In the genomic region with DNA sequence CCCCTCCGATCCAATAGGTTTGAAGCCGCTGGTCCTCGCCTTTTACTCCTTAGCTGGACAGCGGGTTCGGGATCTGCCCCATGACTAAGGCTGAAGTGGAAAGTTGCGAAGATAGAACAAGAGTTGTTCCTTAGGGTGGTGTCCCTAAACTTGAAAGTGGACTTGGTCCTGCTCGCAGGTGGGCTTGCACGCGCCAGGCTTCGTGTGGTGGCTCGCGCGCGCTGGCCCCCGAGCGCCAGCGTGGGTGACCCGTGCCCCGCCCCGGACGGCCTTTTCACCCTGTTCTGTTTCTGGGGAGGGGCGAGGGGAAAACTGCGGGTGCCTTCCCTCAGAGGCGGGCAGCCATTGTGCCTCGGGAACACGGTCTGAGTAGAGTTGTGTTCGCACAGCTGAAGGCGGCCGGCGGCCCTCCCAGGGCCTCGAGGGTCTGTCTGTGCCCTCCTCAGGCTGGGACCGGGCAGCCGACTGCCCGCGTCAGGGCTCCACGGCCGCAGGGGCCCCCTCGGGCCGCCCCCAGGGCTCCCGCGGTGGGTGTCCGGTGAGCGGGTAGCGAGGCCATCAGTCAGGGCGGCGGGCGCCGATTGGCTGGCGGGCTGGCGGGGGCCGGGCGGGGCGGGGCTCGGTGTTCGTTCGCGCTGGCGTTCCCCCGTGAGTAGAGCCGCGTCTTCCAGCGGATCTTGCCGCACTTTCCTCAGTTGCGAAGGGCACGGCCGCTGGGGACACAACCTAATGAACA, we compare ENCODE assay signal across 1 cellular context.
TF ChIP-seq lines count a peak whose summit lies in the region.

No MANE protein-coding gene starts in this region.

TF ChIP-seq in HepG2, 621 proteins besides CTCF, POLR2A, EP300 and RAD21 (continued from another document and continues in another):
- TF ChIP-seq, protein P1, sequence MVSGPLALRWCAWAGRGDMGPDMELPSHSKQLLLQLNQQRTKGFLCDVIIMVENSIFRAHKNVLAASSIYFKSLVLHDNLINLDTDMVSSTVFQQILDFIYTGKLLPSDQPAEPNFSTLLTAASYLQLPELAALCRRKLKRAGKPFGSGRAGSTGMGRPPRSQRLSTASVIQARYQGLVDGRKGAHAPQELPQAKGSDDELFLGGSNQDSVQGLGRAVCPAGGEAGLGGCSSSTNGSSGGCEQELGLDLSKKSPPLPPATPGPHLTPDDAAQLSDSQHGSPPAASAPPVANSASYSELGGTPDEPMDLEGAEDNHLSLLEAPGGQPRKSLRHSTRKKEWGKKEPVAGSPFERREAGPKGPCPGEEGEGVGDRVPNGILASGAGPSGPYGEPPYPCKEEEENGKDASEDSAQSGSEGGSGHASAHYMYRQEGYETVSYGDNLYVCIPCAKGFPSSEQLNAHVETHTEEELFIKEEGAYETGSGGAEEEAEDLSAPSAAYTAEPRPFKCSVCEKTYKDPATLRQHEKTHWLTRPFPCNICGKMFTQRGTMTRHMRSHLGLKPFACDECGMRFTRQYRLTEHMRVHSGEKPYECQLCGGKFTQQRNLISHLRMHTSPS (CRISPR knock-in tag; IDR thresholded peaks at IDR 0.05; ENCODE audit: low read depth), result peak; percentile 79
- peak; percentile 97 for TF ChIP-seq RBFOX2 (IDR thresholded peaks at IDR 0.05; ENCODE audit: low read depth, low read length)
- peak; percentile 70; the same call in 1 of the 2 replicates for TF ChIP-seq ZBTB2 (CRISPR knock-in tag; IDR thresholded peaks at IDR 0.05; ENCODE audit: low read depth)
- peak; percentile 85; the same call in 1 of the 2 replicates for TF ChIP-seq ZNF784 (CRISPR knock-in tag; IDR thresholded peaks at IDR 0.05; ENCODE audit: borderline replicate concordance)
- no peak for TF ChIP-seq BCLAF1 (IDR thresholded peaks at IDR 0.05)
- no peak; the same call in 1 of the 2 replicates for TF ChIP-seq ZNF773 (CRISPR knock-in tag; IDR thresholded peaks at IDR 0.05; ENCODE audit: borderline replicate concordance)
- 0 out of 2 replicates have a peak, but pooled peaks have one; percentile 61 for TF ChIP-seq ZNF383 (CRISPR knock-in tag; IDR thresholded peaks at IDR 0.05; ENCODE audit: borderline replicate concordance)
- peak; percentile 14; the same call in 1 of the 2 replicates for TF ChIP-seq HOMEZ (CRISPR knock-in tag; IDR thresholded peaks at IDR 0.05; ENCODE audit: low read depth)
- no peak for TF ChIP-seq HNRNPK (IDR thresholded peaks at IDR 0.05; ENCODE audit: low read depth, low read length, poor library complexity, severe bottlenecking)
- peak; percentile 66; the same call in 1 of the 2 replicates for TF ChIP-seq ARNT2 (CRISPR knock-in tag; IDR thresholded peaks at IDR 0.05; ENCODE audit: low read depth)
- TF ChIP-seq ZFY (CRISPR knock-in tag; IDR thresholded peaks at IDR 0.05), result peak; percentile 79
- TF ChIP-seq, protein P2, sequence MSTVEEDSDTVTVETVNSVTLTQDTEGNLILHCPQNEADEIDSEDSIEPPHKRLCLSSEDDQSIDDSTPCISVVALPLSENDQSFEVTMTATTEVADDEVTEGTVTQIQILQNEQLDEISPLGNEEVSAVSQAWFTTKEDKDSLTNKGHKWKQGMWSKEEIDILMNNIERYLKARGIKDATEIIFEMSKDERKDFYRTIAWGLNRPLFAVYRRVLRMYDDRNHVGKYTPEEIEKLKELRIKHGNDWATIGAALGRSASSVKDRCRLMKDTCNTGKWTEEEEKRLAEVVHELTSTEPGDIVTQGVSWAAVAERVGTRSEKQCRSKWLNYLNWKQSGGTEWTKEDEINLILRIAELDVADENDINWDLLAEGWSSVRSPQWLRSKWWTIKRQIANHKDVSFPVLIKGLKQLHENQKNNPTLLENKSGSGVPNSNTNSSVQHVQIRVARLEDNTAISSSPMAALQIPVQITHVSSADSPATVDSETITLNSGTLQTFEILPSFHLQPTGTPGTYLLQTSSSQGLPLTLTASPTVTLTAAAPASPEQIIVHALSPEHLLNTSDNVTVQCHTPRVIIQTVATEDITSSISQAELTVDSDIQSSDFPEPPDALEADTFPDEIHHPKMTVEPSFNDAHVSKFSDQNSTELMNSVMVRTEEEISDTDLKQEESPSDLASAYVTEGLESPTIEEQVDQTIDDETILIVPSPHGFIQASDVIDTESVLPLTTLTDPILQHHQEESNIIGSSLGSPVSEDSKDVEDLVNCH (CRISPR knock-in tag; IDR thresholded peaks at IDR 0.05), result no peak
- peak; percentile 74; the same call in 1 of the 2 replicates for TF ChIP-seq PBX3 (CRISPR knock-in tag; IDR thresholded peaks at IDR 0.05; ENCODE audit: borderline replicate concordance)
- TF ChIP-seq RBM22 (optimal IDR thresholded peaks at IDR 0.05; ENCODE audit: low read length), result peak; percentile 98
- TF ChIP-seq ARID4A (CRISPR knock-in tag; IDR thresholded peaks at IDR 0.05; ENCODE audit: borderline replicate concordance), result no peak
- TF ChIP-seq GLI4 (CRISPR knock-in tag; IDR thresholded peaks at IDR 0.05; ENCODE audit: borderline replicate concordance), result peak; percentile 77; the same call in 1 of the 2 replicates
- TF ChIP-seq SOX6 (IDR thresholded peaks at IDR 0.05), result no peak
- TF ChIP-seq SOX6 (CRISPR knock-in tag; IDR thresholded peaks at IDR 0.05), result 0 out of 2 replicates have a peak, but pooled peaks have one; percentile 57
- 0 out of 2 replicates have a peak, but pooled peaks have one; percentile 27 for TF ChIP-seq ESRRA (CRISPR knock-in tag; IDR thresholded peaks at IDR 0.05; ENCODE audit: low read depth)
- peak; percentile 52; the same call in 1 of the 2 replicates for TF ChIP-seq MYNN (CRISPR knock-in tag; IDR thresholded peaks at IDR 0.05; ENCODE audit: low read depth)
- TF ChIP-seq, protein P3, sequence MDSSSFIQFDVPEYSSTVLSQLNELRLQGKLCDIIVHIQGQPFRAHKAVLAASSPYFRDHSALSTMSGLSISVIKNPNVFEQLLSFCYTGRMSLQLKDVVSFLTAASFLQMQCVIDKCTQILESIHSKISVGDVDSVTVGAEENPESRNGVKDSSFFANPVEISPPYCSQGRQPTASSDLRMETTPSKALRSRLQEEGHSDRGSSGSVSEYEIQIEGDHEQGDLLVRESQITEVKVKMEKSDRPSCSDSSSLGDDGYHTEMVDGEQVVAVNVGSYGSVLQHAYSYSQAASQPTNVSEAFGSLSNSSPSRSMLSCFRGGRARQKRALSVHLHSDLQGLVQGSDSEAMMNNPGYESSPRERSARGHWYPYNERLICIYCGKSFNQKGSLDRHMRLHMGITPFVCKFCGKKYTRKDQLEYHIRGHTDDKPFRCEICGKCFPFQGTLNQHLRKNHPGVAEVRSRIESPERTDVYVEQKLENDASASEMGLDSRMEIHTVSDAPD (CRISPR knock-in tag; IDR thresholded peaks at IDR 0.05), result peak; percentile 68; the same call in 1 of the 2 replicates
- peak; percentile 61; the same call in 1 of the 2 replicates for TF ChIP-seq ZNF83 (CRISPR knock-in tag; IDR thresholded peaks at IDR 0.05; ENCODE audit: borderline replicate concordance)
- peak; percentile 74 for TF ChIP-seq DR1 (CRISPR knock-in tag; IDR thresholded peaks at IDR 0.05)
- TF ChIP-seq GFI1 (CRISPR knock-in tag; IDR thresholded peaks at IDR 0.05; ENCODE audit: borderline replicate concordance), result no peak; the same call in 1 of the 2 replicates
- peak; percentile 59; the same call in 1 of the 2 replicates for TF ChIP-seq ZNF678 (CRISPR knock-in tag; IDR thresholded peaks at IDR 0.05)
- TF ChIP-seq ATF7 (IDR thresholded peaks at IDR 0.05), result no peak
- no peak for TF ChIP-seq ATF7 (CRISPR knock-in tag; IDR thresholded peaks at IDR 0.05)
- peak; percentile 65; the same call in 1 of the 2 replicates for TF ChIP-seq ZNF230 (CRISPR knock-in tag; IDR thresholded peaks at IDR 0.05)
- TF ChIP-seq TCF12 (IDR thresholded peaks at IDR 0.05), result no peak
- TF ChIP-seq TCF12 (CRISPR knock-in tag; IDR thresholded peaks at IDR 0.05), result peak; percentile 84
- no peak for TF ChIP-seq POLR2AphosphoS2 (IDR thresholded peaks at IDR 0.05; ENCODE audit: low read depth, low read length)
- TF ChIP-seq ZNF235 (CRISPR knock-in tag; IDR thresholded peaks at IDR 0.05; ENCODE audit: borderline replicate concordance), result peak; percentile 94; the same call in 1 of the 2 replicates
- 0 out of 2 replicates have a peak, but pooled peaks have one; percentile 9 for TF ChIP-seq ZNF33A (CRISPR knock-in tag; IDR thresholded peaks at IDR 0.05; ENCODE audit: borderline replicate concordance)
- TF ChIP-seq DMAP1 (CRISPR knock-in tag; IDR thresholded peaks at IDR 0.05), result peak; percentile 74; the same call in 1 of the 2 replicates
